ENCODE assay signal across 1 cellular context in genomic region chr5:75550597-75550996, GRCh38.
TF ChIP-seq lines count a peak whose summit lies in the region.

No MANE protein-coding gene starts in this region.

TF ChIP-seq in GM12878, 131 proteins besides CTCF, POLR2A, EP300 and RAD21 (continued from another document):
- TF ChIP-seq MXI1 (IDR thresholded peaks at IDR 0.05; ENCODE audit: low read depth, low read length), result no peak
- TF ChIP-seq, protein P1, sequence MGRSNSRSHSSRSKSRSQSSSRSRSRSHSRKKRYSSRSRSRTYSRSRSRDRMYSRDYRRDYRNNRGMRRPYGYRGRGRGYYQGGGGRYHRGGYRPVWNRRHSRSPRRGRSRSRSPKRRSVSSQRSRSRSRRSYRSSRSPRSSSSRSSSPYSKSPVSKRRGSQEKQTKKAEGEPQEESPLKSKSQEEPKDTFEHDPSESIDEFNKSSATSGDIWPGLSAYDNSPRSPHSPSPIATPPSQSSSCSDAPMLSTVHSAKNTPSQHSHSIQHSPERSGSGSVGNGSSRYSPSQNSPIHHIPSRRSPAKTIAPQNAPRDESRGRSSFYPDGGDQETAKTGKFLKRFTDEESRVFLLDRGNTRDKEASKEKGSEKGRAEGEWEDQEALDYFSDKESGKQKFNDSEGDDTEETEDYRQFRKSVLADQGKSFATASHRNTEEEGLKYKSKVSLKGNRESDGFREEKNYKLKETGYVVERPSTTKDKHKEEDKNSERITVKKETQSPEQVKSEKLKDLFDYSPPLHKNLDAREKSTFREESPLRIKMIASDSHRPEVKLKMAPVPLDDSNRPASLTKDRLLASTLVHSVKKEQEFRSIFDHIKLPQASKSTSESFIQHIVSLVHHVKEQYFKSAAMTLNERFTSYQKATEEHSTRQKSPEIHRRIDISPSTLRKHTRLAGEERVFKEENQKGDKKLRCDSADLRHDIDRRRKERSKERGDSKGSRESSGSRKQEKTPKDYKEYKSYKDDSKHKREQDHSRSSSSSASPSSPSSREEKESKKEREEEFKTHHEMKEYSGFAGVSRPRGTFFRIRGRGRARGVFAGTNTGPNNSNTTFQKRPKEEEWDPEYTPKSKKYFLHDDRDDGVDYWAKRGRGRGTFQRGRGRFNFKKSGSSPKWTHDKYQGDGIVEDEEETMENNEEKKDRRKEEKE (IDR thresholded peaks at IDR 0.05), result no peak
- TF ChIP-seq ZNF622 (IDR thresholded peaks at IDR 0.05), result no peak
- no peak for TF ChIP-seq NR2C1 (IDR thresholded peaks at IDR 0.05)
- TF ChIP-seq KDM1A (IDR thresholded peaks at IDR 0.05; ENCODE audit: borderline replicate concordance), result no peak
- TF ChIP-seq BACH1 (IDR thresholded peaks at IDR 0.05; ENCODE audit: borderline replicate concordance), result no peak
- no peak for TF ChIP-seq ZNF217 (IDR thresholded peaks at IDR 0.05)
- no peak for TF ChIP-seq ATF7 (IDR thresholded peaks at IDR 0.05; ENCODE audit: low read depth)
- no peak for TF ChIP-seq TCF12 (IDR thresholded peaks at IDR 0.05; ENCODE audit: low read depth, low read length)
